In genomic region chr1:52041551-52042185, GRCh38 we compare ENCODE assay signal across 22 cellular contexts. TPM values are rescaled to one million over a fixed set of nuclear protein-coding genes. Genes with fewer than 3 reads are reported as not detected.
DNase-seq lines count a peak whose midpoint lies in the region; TF ChIP-seq lines count a peak whose summit lies in the region.
"Had no signal": no experiment of that assay in that cellular context is flagged by ENCODE, and none has a peak within 500 bp of the region (broad histone marks: within the 10 kb centered on the region; RNA-seq: fewer than 3 reads in every experiment).

No MANE protein-coding gene starts in this region.

- H3K36me3 ChIP-seq in SJSA1 (peaks cover 35% of the 10 kb centered on the region), thyroid gland (peaks cover 0 to 2% of the 10 kb centered on the region in 2 donors), spleen (peaks cover 0 to 72% (median 40%) of the 10 kb centered on the region in 6 donors)

- peak; percentile 66 for DNase-seq in HPDE6-E6E7 (ENCODE audit: extremely low spot score)
- DNase-seq in SJSA1 (ENCODE audit: low read depth in 1 of 2, low spot score in 2 of 2), result no peak
- DNase-seq in epithelial cell of esophagus (ENCODE audit: low read depth), result peak; percentile 93
- DNase-seq in progenitor cell of endocrine pancreas (ENCODE audit: low spot score, unreplicated experiment), result no peak
- no peak for DNase-seq in thyroid gland
- no peak for DNase-seq in HuH-7 (ENCODE audit: low spot score)
- DNase-seq in spleen, result no peak
- DNase-seq: C1 segment of cervical spinal cord; CD4-positive, alpha-beta memory T cell; COR-L47; DMS53; HCEC 1CT; Karpas-422; NCI-H1092 treated with DMSO at 0.1 percent for 48 hours; NCI-H146; NCI-H1930; NCI-H2107; NCI-H526; NCI-H82; NK-92 treated with Interleukin-12 subunit alpha and Interleukin-12 subunit beta, amount 100 ng/mL, for 24 hours; PC-9; SHP77 had no signal

- no peaks in the 10 kb centered on the region for H3K9me3 Mint-ChIP-seq in progenitor cell of endocrine pancreas (ENCODE audit: low read depth)
- H3K9me3 Mint-ChIP-seq: CD4-positive, alpha-beta memory T cell had no signal

- H3K4me3 Mint-ChIP-seq in progenitor cell of endocrine pancreas (ENCODE audit: low read depth), result no peak overlapping the region
- H3K4me3 Mint-ChIP-seq: CD4-positive, alpha-beta memory T cell had no signal

- peaks cover 5% of the 10 kb centered on the region for H3K36me3 Mint-ChIP-seq in progenitor cell of endocrine pancreas (ENCODE audit: insufficient read depth)

- H3K27me3 ChIP-seq in SJSA1 (replicated peaks) (no peaks in the 10 kb centered on the region), thyroid gland (no peaks in the 10 kb centered on the region), spleen (replicated peaks in 1 of 7) (no peaks in the 10 kb centered on the region)

- H3K27me3 Mint-ChIP-seq in progenitor cell of endocrine pancreas, result no peaks in the 10 kb centered on the region
- H3K27me3 Mint-ChIP-seq: CD4-positive, alpha-beta memory T cell had no signal

- no peak overlapping the region for H3K4me3 ChIP-seq in SJSA1
- H3K4me3 ChIP-seq in epithelial cell of esophagus (ENCODE audit: low read length), result no peak overlapping the region
- H3K4me3 ChIP-seq in thyroid gland (replicated peaks in 1 of 3), result no peak overlapping the region
- H3K4me3 ChIP-seq in spleen, result no peak overlapping the region
- H3K4me3 ChIP-seq: PC-9 had no signal

- H3K4me1 ChIP-seq in SJSA1 (replicated peaks) (no peaks in the 10 kb centered on the region), thyroid gland (no peaks in the 10 kb centered on the region), spleen (no peaks in the 10 kb centered on the region)

- H3K4me1 Mint-ChIP-seq in progenitor cell of endocrine pancreas (ENCODE audit: low read depth), result no peaks in the 10 kb centered on the region

- intact Hi-C loops in thyroid gland (cut with DNase I), result no loop called here
- intact Hi-C loops in spleen (cut with DNase I; ENCODE audit: low total_unique reads), result no loop called here

- no peak for TF ChIP-seq POLR2A in thyroid gland (IDR thresholded peaks at IDR 0.05)
- no peak for TF ChIP-seq POLR2A in spleen (IDR thresholded peaks at IDR 0.05)

- no peak for TF ChIP-seq CTCF in epithelial cell of esophagus (IDR thresholded peaks at IDR 0.05; ENCODE audit: insufficient read depth, low read depth, low read length, missing control alignments)
- no peak for TF ChIP-seq CTCF in progenitor cell of endocrine pancreas (IDR thresholded peaks at IDR 0.05; ENCODE audit: unreplicated experiment)
- no peak for TF ChIP-seq CTCF in thyroid gland (IDR thresholded peaks at IDR 0.05)
- TF ChIP-seq CTCF in spleen (IDR thresholded peaks at IDR 0.05 in 8 of 11, conservative IDR thresholded peaks at IDR 0.05 in 3 of 11), result no peak

- WGBS in thyroid gland, 2 donors, result 96 to 97% methylated on average over 4 of the region's 4 CpGs
- WGBS in spleen, 5 donors, result 91 to 97% (median 93%) methylated on average over 4 of the region's 4 CpGs

- peak overlapping the region; percentile 41 for H3K27ac Mint-ChIP-seq in progenitor cell of endocrine pancreas

- H3K27ac ChIP-seq in SJSA1 (0 out of 2 replicates have a peak overlapping the region, but pooled peaks have one; percentile 1), thyroid gland (no peak overlapping the region), spleen (no peak overlapping the region)
- H3K27ac ChIP-seq: PC-9 had no signal

- H3K9me3 ChIP-seq in SJSA1 (replicated peaks) (no peaks in the 10 kb centered on the region), thyroid gland (no peaks in the 10 kb centered on the region), spleen (no peaks in the 10 kb centered on the region)

RNA-seq across cellular contexts. Expression of gene KTI12, which starts 8.1 kb away (rescaled TPM):
- total RNA-seq in SJSA1 (2014; rRNA removed; shearing (Covaris generic)), result 19.8 and 34.0 TPM in 2 replicates
- total RNA-seq in progenitor cell of endocrine pancreas (8.3 and 8.5 TPM in 2 replicates), thyroid gland (10 to 100 TPM in 2 of 4 donors, 1 to 10 TPM in 2; 7.7 to 11.0 (median 10.1) TPM), spleen (10 to 100 TPM in 3 of 7 donors, 1 to 10 TPM in 4; 7.4 to 15.7 (median 9.5) TPM)
- polyA plus RNA-seq in spleen, result 10 to 100 TPM in 2 of 3 donors, 1 to 10 TPM in 1; 9.4 to 14.5 (median 12.0) TPM

RNA-seq across cellular contexts. Expression of gene TXNDC12, which starts 13.3 kb away (rescaled TPM):
- total RNA-seq in SJSA1 (2014; rRNA removed; shearing (Covaris generic)), result 69.7 and 100 TPM in 2 replicates
- total RNA-seq in progenitor cell of endocrine pancreas, result 70.1 and 83.6 TPM in 2 replicates
- total RNA-seq in thyroid gland, result 10 to 100 TPM; 42.7 to 54.6 (median 48.7) TPM
- total RNA-seq in spleen, result 10 to 100 TPM; 40.1 to 49.5 (median 44.2) TPM
- 10 to 100 TPM; 10.3 to 18.1 (median 17.7) TPM for polyA plus RNA-seq in spleen

RNA-seq across cellular contexts. Expression of gene BTF3L4, which starts 14.4 kb away (rescaled TPM):
- 63.7 and 91.1 TPM in 2 replicates for total RNA-seq in SJSA1 (2014; rRNA removed; shearing (Covaris generic))
- total RNA-seq in progenitor cell of endocrine pancreas (93.1 and 100 TPM in 2 replicates), thyroid gland (10 to 100 TPM; 40.5 to 69.7 (median 54.5) TPM), spleen (10 to 100 TPM; 30.0 to 48.6 (median 37.0) TPM)
- polyA plus RNA-seq in spleen, result 10 to 100 TPM; 29.5 to 40.2 (median 37.2) TPM

RNA-seq across cellular contexts. Expression of gene RAB3B, which starts 51.2 kb away (rescaled TPM):
- 20.6 and 31.4 TPM in 2 replicates for total RNA-seq in SJSA1 (2014; rRNA removed; shearing (Covaris generic))
- total RNA-seq in progenitor cell of endocrine pancreas, result 86.2 and 87.1 TPM in 2 replicates
- total RNA-seq in thyroid gland, result under 1 TPM in 1 of 4 donors, not detected in 3; under 0.01 TPM
- under 1 TPM; 0.11 to 0.32 (median 0.13) TPM for total RNA-seq in spleen
- polyA plus RNA-seq in spleen, result under 1 TPM in 1 of 3 donors, not detected in 2; 0.02 TPM
- polyA plus RNA-seq: CD4-positive, alpha-beta memory T cell had no signal

Comparison
In these comparisons a context has a peak if more than half of its experiments do, and no peak if none do; other contexts are left out.
1. DNase-seq: peak in HPDE6-E6E7 (single experiment) and epithelial cell of esophagus (single experiment); none in SJSA1 (0 of 2), progenitor cell of endocrine pancreas (single experiment), thyroid gland (0 of 2), HuH-7 (single experiment) and spleen (single experiment).